Comparison of ENCODE assay signal across 9 cellular contexts in the genomic region with DNA sequence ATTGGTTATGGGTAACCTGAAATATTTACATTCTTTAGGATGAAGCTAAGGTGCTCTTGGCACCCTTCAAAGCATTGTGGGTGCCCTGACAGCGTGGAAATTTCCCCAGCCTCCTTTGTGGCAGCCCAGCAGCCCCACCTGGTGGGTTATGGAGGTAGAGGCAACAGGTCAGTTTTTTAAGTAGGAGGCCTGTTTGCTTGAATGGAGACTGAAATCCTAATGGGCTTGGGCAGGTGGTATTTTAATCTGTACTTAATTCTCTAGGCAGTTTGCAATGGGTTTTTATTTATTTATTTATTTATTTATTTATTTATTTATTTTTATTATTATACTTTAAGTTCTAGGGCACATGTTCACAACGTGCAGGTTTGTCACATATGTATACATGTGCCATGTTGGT.
A peak's percentile ranks its signal among the peaks of the same experiment; 100 is the strongest.
DNase-seq lines count a peak whose midpoint lies in the region; ATAC-seq lines count a peak whose summit lies in the region.
"Had no signal": no experiment of that assay in that cellular context is flagged by ENCODE, and none has a peak within 500 bp of the region (broad histone marks: within the 10 kb centered on the region; RNA-seq: fewer than 3 reads in every experiment).

No MANE protein-coding gene starts in this region.

- no peaks in the 10 kb centered on the region for H3K27me3 ChIP-seq in right cardiac atrium (ENCODE audit: control insufficient read depth, insufficient read depth)

- intact Hi-C loops in right cardiac atrium (cut with DNase I) = no loop called here

- no peak overlapping the region for H3K27ac ChIP-seq in right cardiac atrium (ENCODE audit: low read length)
- H3K27ac ChIP-seq in caudate nucleus (ENCODE audit: low read depth, low read length) = no peak overlapping the region
- H3K27ac ChIP-seq: epithelial cell of prostate had no signal

- WGBS in right cardiac atrium = 59% methylated on average over 2 of the region's 2 CpGs

- in situ Hi-C loops in SK-MEL-5 (cut with HindIII; ENCODE audit: low pct_unique_long_range_greater_than_20kb, low sequenced_read_pairs) = no loop called here

- peak; percentile 65 for ATAC-seq in HG03139 (IDR thresholded peaks at IDR 0.05; ENCODE audit: unreplicated experiment)
- ATAC-seq in right cardiac atrium = peak in 1 of 2 donors; percentile 50

- H3K4me3 ChIP-seq in right cardiac atrium (ENCODE audit: low read length) = no peak overlapping the region

- no peaks in the 10 kb centered on the region for H3K9me3 ChIP-seq in right cardiac atrium (ENCODE audit: control insufficient read depth, low read length)

- H3K4me1 ChIP-seq in right cardiac atrium (ENCODE audit: control insufficient read depth, insufficient read depth, low read length) = no peaks in the 10 kb centered on the region

- DNase-seq in NCI-H1436 (lab: John Stamatoyannopoulos, UW) (peak; percentile 22), NCI-H1436 treated with DMSO at 0.1 percent for 48 hours (lab: John Stamatoyannopoulos, UW) (no peak), SK-MEL-5 (ENCODE audit: low read depth, low spot score) (peak; percentile 52), right cardiac atrium (peak in 2 of 3 donors; percentile 39 to 63), caudate nucleus (lab: John Stamatoyannopoulos, UW) (no peak)
- peak in 3 of 4 experiments; percentile 8 to 24 (median 10) for DNase-seq in activated naive CD4-positive, alpha-beta T cell (lab: John Stamatoyannopoulos, UW)
- peak; percentile 64 for DNase-seq in stimulated activated CD4-positive, alpha-beta T cell treated with anti-CD3 and anti-CD28 coated beads, Interleukin-4, amount 100 ng/mL, for 1 hour

Comparison
In these comparisons a context has a peak if more than half of its experiments do, and no peak if none do; other contexts are left out.
1. DNase-seq: peak in NCI-H1436 (single experiment), SK-MEL-5 (single experiment), activated naive CD4-positive, alpha-beta T cell (3 of 4), right cardiac atrium (2 of 3) and stimulated activated CD4-positive, alpha-beta T cell treated with anti-CD3 and anti-CD28 coated beads, Interleukin-4, amount 100 ng/mL, for 1 hour (single experiment); none in NCI-H1436 treated with DMSO at 0.1 percent for 48 hours (single experiment) and caudate nucleus (0 of 61).